In the genomic region with DNA sequence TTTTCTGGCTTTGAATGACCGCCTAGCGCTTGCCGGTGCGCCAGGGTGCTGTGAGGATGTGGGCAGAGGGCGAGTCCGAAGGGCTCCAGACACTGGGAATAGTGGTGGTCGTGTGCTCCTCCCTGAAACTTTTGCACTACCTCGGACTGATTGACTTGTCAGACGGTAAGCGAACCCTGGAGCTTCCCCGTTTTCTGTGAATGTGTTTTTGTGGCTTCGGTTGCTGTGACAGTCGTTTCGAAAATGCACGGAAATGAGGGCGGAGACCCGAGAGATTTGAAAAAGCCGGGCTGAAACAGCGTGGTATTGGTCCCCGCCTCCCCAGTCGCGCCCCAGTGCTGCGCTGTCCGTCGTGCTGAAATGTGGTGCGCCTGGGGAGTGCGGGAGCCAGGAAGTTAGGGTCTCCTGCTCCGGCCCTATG, we compare ENCODE assay signal across 9 cellular contexts.
DNase-seq lines count a peak whose midpoint lies in the region; ATAC-seq lines count a peak whose summit lies in the region.
"Had no signal": no experiment of that assay in that cellular context is flagged by ENCODE, and none has a peak within 500 bp of the region (broad histone marks: within the 10 kb centered on the region; RNA-seq: fewer than 3 reads in every experiment).

No MANE protein-coding gene starts in this region.

- no peak overlapping the region for H3K27ac Mint-ChIP-seq in activated T-helper 17 cell treated with anti-CD3 and anti-CD28 coated beads, Interleukin-2, amount 50 U/mL, for 72 hours
- H3K27ac Mint-ChIP-seq: dendritic cell treated with granulocyte-macrophage colony-stimulating factor and Interleukin-4, amounts not matched to agents 40 ng/mL and 50 ng/mL, for 4 days had no signal

- H3K79me2 ChIP-seq in ACC112 (ENCODE audit: control insufficient read depth, insufficient read depth, low read length, unreplicated experiment) = no peaks in the 10 kb centered on the region

- peaks cover 54% of the 10 kb centered on the region for H3K27me3 Mint-ChIP-seq in activated T-helper 17 cell treated with anti-CD3 and anti-CD28 coated beads, Interleukin-2, amount 50 U/mL, for 72 hours

- no peak overlapping the region for H2AFZ ChIP-seq in ACC112 (ENCODE audit: low read length, unreplicated experiment)

- H3K9me3 ChIP-seq in HUES48 (ENCODE audit: control insufficient read depth, insufficient read depth, low read length) (no peaks in the 10 kb centered on the region), iPS-18c (ENCODE audit: control insufficient read depth, insufficient read depth, low read length) (no peaks in the 10 kb centered on the region)

- H3K27me3 ChIP-seq in ACC112 (ENCODE audit: insufficient read depth, low read length) (peaks cover 91% of the 10 kb centered on the region), HUES48 (ENCODE audit: control insufficient read depth, insufficient read depth, low read length) (peaks cover 41% of the 10 kb centered on the region)

- H3K4me1 ChIP-seq in ACC112 (ENCODE audit: control insufficient read depth, insufficient read depth, low read length, unreplicated experiment) (no peaks in the 10 kb centered on the region), HUES48 (ENCODE audit: control insufficient read depth, insufficient read depth, low read length) (peaks cover 4% of the 10 kb centered on the region; the same call in 1 of the 2 replicates)

- peak; percentile 77 for ATAC-seq in activated T-helper 17 cell treated with anti-CD3 and anti-CD28 coated beads, Interleukin-2, amount 50 U/mL, for 72 hours (replicated peaks)

- no peak overlapping the region for H3K9ac ChIP-seq in HUES48 (ENCODE audit: low read depth, low read length)

- peaks cover 4% of the 10 kb centered on the region for H3K9me3 Mint-ChIP-seq in activated T-helper 17 cell treated with anti-CD3 and anti-CD28 coated beads, Interleukin-2, amount 50 U/mL, for 72 hours
- H3K9me3 Mint-ChIP-seq: dendritic cell treated with granulocyte-macrophage colony-stimulating factor and Interleukin-4, amounts not matched to agents 40 ng/mL and 50 ng/mL, for 4 days had no signal

- H3K4me3 ChIP-seq in ACC112 (ENCODE audit: low read depth, low read length) (peak overlapping the region; percentile 35; the same call in 1 of the 2 replicates), HUES48 (ENCODE audit: low read depth, low read length) (peak overlapping the region; percentile 71), iPS-18c (ENCODE audit: insufficient read depth, low read depth, low read length) (peak overlapping the region; percentile 35)

- H3K27ac ChIP-seq in ACC112 (ENCODE audit: low read depth, low read length) = no peak overlapping the region
- no peak overlapping the region for H3K27ac ChIP-seq in HUES48 (ENCODE audit: low read depth, low read length)

- peak; percentile 34 for DNase-seq in GM19240 (ENCODE audit: insufficient read length, low spot score)
- peak; percentile 2 to 46 (median 3) for DNase-seq in stimulated activated CD4-positive, alpha-beta T cell treated with anti-CD3 and anti-CD28 coated beads, TNF-alpha, amount 100 ng/mL, for 24 hours (ENCODE audit: low read depth in 3 of 3)
- DNase-seq in NCI-H2081 treated with DMSO at 0.1 percent for 48 hours (lab: John Stamatoyannopoulos, UW) = no peak
- DNase-seq in ureter (ENCODE audit: low spot score) = no peak

- no peaks in the 10 kb centered on the region for H3K36me3 ChIP-seq in ACC112 (ENCODE audit: insufficient read depth, low read length)
- no peaks in the 10 kb centered on the region for H3K36me3 ChIP-seq in HUES48 (ENCODE audit: control insufficient read depth, insufficient read depth, low read length)

- no peaks in the 10 kb centered on the region for H3K36me3 Mint-ChIP-seq in activated T-helper 17 cell treated with anti-CD3 and anti-CD28 coated beads, Interleukin-2, amount 50 U/mL, for 72 hours (ENCODE audit: low read depth)

- peaks cover 6% of the 10 kb centered on the region for H3K4me1 Mint-ChIP-seq in activated T-helper 17 cell treated with anti-CD3 and anti-CD28 coated beads, Interleukin-2, amount 50 U/mL, for 72 hours

- H3K4me3 Mint-ChIP-seq in activated T-helper 17 cell treated with anti-CD3 and anti-CD28 coated beads, Interleukin-2, amount 50 U/mL, for 72 hours = no peak overlapping the region
- H3K4me3 Mint-ChIP-seq: dendritic cell treated with granulocyte-macrophage colony-stimulating factor and Interleukin-4, amounts not matched to agents 40 ng/mL and 50 ng/mL, for 4 days had no signal

Comparison
In these comparisons a context has a peak if more than half of its experiments do, and no peak if none do; other contexts are left out.
1. DNase-seq: peak in GM19240 (single experiment) and stimulated activated CD4-positive, alpha-beta T cell treated with anti-CD3 and anti-CD28 coated beads, TNF-alpha, amount 100 ng/mL, for 24 hours (3 of 3); none in NCI-H2081 treated with DMSO at 0.1 percent for 48 hours (single experiment) and ureter (single experiment).
2. Peak in every context shown above with its lines, with median percentiles within 50 percentile points of each other: H3K4me3 ChIP-seq.